In the genomic region with DNA sequence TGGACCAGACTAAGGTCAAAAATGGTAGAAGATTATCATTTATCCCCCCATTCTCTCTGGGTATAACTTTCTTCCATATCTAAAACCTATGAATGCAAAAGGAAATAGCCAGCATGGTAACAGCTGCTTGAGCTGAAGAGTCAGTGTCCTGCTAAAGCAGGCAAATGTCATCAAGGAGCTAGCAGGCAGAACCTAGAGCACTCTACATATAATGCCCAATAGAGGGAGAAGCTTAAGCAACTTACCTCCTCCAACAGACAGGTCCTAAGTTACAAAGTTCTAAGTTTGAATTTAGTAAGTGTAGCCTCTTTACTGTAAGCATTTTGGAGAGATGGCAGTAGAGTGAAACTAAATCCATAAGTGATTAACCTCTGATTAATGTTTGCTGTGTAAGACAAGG, we compare ENCODE assay signal across 21 cellular contexts. TPM values are rescaled to one million over a fixed set of nuclear protein-coding genes. Genes with fewer than 3 reads are reported as not detected.
DNase-seq lines count a peak whose midpoint lies in the region; ATAC-seq and TF ChIP-seq lines count a peak whose summit lies in the region.
"Had no signal": no experiment of that assay in that cellular context is flagged by ENCODE, and none has a peak within 500 bp of the region (broad histone marks: within the 10 kb centered on the region; RNA-seq: fewer than 3 reads in every experiment).

No MANE protein-coding gene starts in this region.

- H3K36me3 Mint-ChIP-seq in activated CD4-positive, alpha-beta memory T cell treated with anti-CD3 and anti-CD28 coated beads for 36 hours = peaks cover 4% of the 10 kb centered on the region
- H3K36me3 Mint-ChIP-seq in activated CD4-positive, alpha-beta memory T cell treated with anti-CD3 and anti-CD28 coated beads, Interleukin-2, amount 10 ng/mL, durations not matched to agents 7 days and 5 days (ENCODE audit: low read depth) = peaks cover 23% of the 10 kb centered on the region
- peaks cover 10% of the 10 kb centered on the region for H3K36me3 Mint-ChIP-seq in activated T-helper 1 cell treated with anti-CD3 and anti-CD28 coated beads, Interleukin-12 subunit alpha, Interleukin-12 subunit beta, Interleukin-2, Interleukin-4 antibody, amounts not matched to agents 30 ng/mL and 10 ng/mL and 1 ng/mL, durations not matched to agents 14 hours and 24 hours and 36 hours (ENCODE audit: low read depth)

- no peak for TF ChIP-seq CTCF in Loucy (conservative IDR thresholded peaks at IDR 0.05; ENCODE audit: low read length)
- TF ChIP-seq CTCF in psoas muscle (IDR thresholded peaks at IDR 0.05) = no peak

- H4K20me1 ChIP-seq in Loucy (ENCODE audit: insufficient read depth, low read length, poor library complexity, severe bottlenecking) = peaks cover 80% of the 10 kb centered on the region

- H3K36me3 ChIP-seq in Loucy (ENCODE audit: insufficient read depth, low read length) = no peaks in the 10 kb centered on the region
- H3K36me3 ChIP-seq in psoas muscle (ENCODE audit: insufficient read depth in 1 of 2, low read depth in 1 of 2) = no peaks in the 10 kb centered on the region
- H3K36me3 ChIP-seq: heart left ventricle had no signal

- H3K27ac ChIP-seq in psoas muscle = peak overlapping the region; percentile 99
- H3K27ac ChIP-seq: BLaER1, lower lobe of right lung had no signal

- CTCF ChIA-PET in activated CD4-positive, alpha-beta memory T cell treated with anti-CD3 and anti-CD28 coated beads for 36 hours (lab: Charles Lee) = no interaction called here
- CTCF ChIA-PET in activated CD4-positive, alpha-beta memory T cell treated with anti-CD3 and anti-CD28 coated beads, Interleukin-2, amount 10 ng/mL, durations not matched to agents 7 days and 5 days (lab: Charles Lee) = no interaction called here

- H3F3A ChIP-seq in Loucy (ENCODE audit: low read depth) = no peaks in the 10 kb centered on the region

- peak; percentile 68 for ATAC-seq in left lobe of liver
- peak; percentile 34 to 58 (median 40) for ATAC-seq in psoas muscle
- no peak for ATAC-seq in stimulated activated naive CD8-positive, alpha-beta T cell treated with anti-CD3 and anti-CD28 coated beads, Interleukin-15, amount 100 ng/mL, for 72 hours
- no peak for ATAC-seq in GM21825 (IDR thresholded peaks at IDR 0.05; ENCODE audit: unreplicated experiment)
- ATAC-seq: activated CD8-positive, alpha-beta memory T cell treated with anti-CD3 and anti-CD28 coated beads, Interleukin-2, amount 10 ng/mL, durations not matched to agents 7 days and 5 days; lower lobe of right lung had no signal

- H3K4me2 ChIP-seq in Loucy (ENCODE audit: low read depth, low read length, poor library complexity, severe bottlenecking) = peak overlapping the region; percentile 91
- H3K4me2 ChIP-seq: BLaER1 had no signal

- no peak for DNase-seq in activated CD4-positive, alpha-beta memory T cell treated with anti-CD3 and anti-CD28 coated beads for 36 hours
- DNase-seq in activated CD4-positive, alpha-beta memory T cell treated with anti-CD3 and anti-CD28 coated beads, Interleukin-2, amount 10 ng/mL, durations not matched to agents 7 days and 5 days = no peak
- DNase-seq in left lobe of liver (ENCODE audit: low spot score) (no peak), psoas muscle (no peak)
- no peak for DNase-seq in stimulated activated naive CD8-positive, alpha-beta T cell treated with anti-CD3 and anti-CD28 coated beads, Interleukin-15, amount 100 ng/mL, for 72 hours
- DNase-seq in activated T-helper 1 cell treated with anti-CD3 and anti-CD28 coated beads, Interleukin-12 subunit alpha, Interleukin-12 subunit beta, Interleukin-2, Interleukin-4 antibody, amounts not matched to agents 30 ng/mL and 10 ng/mL and 1 ng/mL, durations not matched to agents 14 hours and 24 hours and 36 hours (ENCODE audit: low spot score) = no peak
- DNase-seq: activated CD8-positive, alpha-beta memory T cell treated with anti-CD3 and anti-CD28 coated beads, Interleukin-2, amount 10 ng/mL, durations not matched to agents 7 days and 5 days; activated effector memory CD4-positive, alpha-beta T cell treated with anti-CD3 and anti-CD28 coated beads, Interleukin-2, amount 50 U/mL, for 16 hours; central memory CD4-positive, alpha-beta T cell; effector CD4-positive, alpha-beta T cell; heart left ventricle; lower lobe of right lung; NCI-H1930; NCI-H226; NK-92 treated with Interleukin-12 subunit alpha and Interleukin-12 subunit beta, amount 100 ng/mL, for 24 hours; posterior cingulate gyrus; RPMI8226; T1000 had no signal

- no peak overlapping the region for H2AFZ ChIP-seq in Loucy (ENCODE audit: low read length)

- H3K4me3 ChIP-seq in Loucy (ENCODE audit: low read length, poor library complexity, severe bottlenecking) = peak overlapping the region; percentile 35
- H3K4me3 ChIP-seq in psoas muscle = no peak overlapping the region
- H3K4me3 ChIP-seq: BLaER1, heart left ventricle, lower lobe of right lung had no signal

- H3K27ac Mint-ChIP-seq in activated CD4-positive, alpha-beta memory T cell treated with anti-CD3 and anti-CD28 coated beads for 36 hours = peak overlapping the region; percentile 13
- H3K27ac Mint-ChIP-seq in activated CD4-positive, alpha-beta memory T cell treated with anti-CD3 and anti-CD28 coated beads, Interleukin-2, amount 10 ng/mL, durations not matched to agents 7 days and 5 days = no peak overlapping the region
- no peak overlapping the region for H3K27ac Mint-ChIP-seq in stimulated activated naive CD8-positive, alpha-beta T cell treated with anti-CD3 and anti-CD28 coated beads, Interleukin-15, amount 100 ng/mL, for 72 hours
- no peak overlapping the region for H3K27ac Mint-ChIP-seq in activated T-helper 1 cell treated with anti-CD3 and anti-CD28 coated beads, Interleukin-12 subunit alpha, Interleukin-12 subunit beta, Interleukin-2, Interleukin-4 antibody, amounts not matched to agents 30 ng/mL and 10 ng/mL and 1 ng/mL, durations not matched to agents 14 hours and 24 hours and 36 hours
- H3K27ac Mint-ChIP-seq: activated CD8-positive, alpha-beta memory T cell treated with anti-CD3 and anti-CD28 coated beads, Interleukin-2, amount 10 ng/mL, durations not matched to agents 7 days and 5 days had no signal

- H3K9me3 ChIP-seq in Loucy (ENCODE audit: insufficient read depth, low read depth, low read length) (no peaks in the 10 kb centered on the region), psoas muscle (no peaks in the 10 kb centered on the region)
- H3K9me3 ChIP-seq: heart left ventricle, lower lobe of right lung had no signal

- H3K27me3 ChIP-seq in Loucy (ENCODE audit: insufficient read depth, low read length, poor library complexity, severe bottlenecking) (no peaks in the 10 kb centered on the region), psoas muscle (ENCODE audit: insufficient read depth in 3 of 3, low read length in 2 of 3) (no peaks in the 10 kb centered on the region)
- H3K27me3 ChIP-seq: BLaER1, heart left ventricle had no signal

- H3K4me1 Mint-ChIP-seq in activated CD4-positive, alpha-beta memory T cell treated with anti-CD3 and anti-CD28 coated beads for 36 hours (ENCODE audit: low read depth) = peaks cover 58% of the 10 kb centered on the region
- peaks cover 32% of the 10 kb centered on the region for H3K4me1 Mint-ChIP-seq in activated CD4-positive, alpha-beta memory T cell treated with anti-CD3 and anti-CD28 coated beads, Interleukin-2, amount 10 ng/mL, durations not matched to agents 7 days and 5 days
- peaks cover 64% of the 10 kb centered on the region for H3K4me1 Mint-ChIP-seq in stimulated activated naive CD8-positive, alpha-beta T cell treated with anti-CD3 and anti-CD28 coated beads, Interleukin-15, amount 100 ng/mL, for 72 hours
- H3K4me1 Mint-ChIP-seq in activated T-helper 1 cell treated with anti-CD3 and anti-CD28 coated beads, Interleukin-12 subunit alpha, Interleukin-12 subunit beta, Interleukin-2, Interleukin-4 antibody, amounts not matched to agents 30 ng/mL and 10 ng/mL and 1 ng/mL, durations not matched to agents 14 hours and 24 hours and 36 hours (ENCODE audit: low read depth) = peaks cover 41% of the 10 kb centered on the region

- no peaks in the 10 kb centered on the region for H3K9me3 Mint-ChIP-seq in activated CD4-positive, alpha-beta memory T cell treated with anti-CD3 and anti-CD28 coated beads for 36 hours
- H3K9me3 Mint-ChIP-seq in activated CD4-positive, alpha-beta memory T cell treated with anti-CD3 and anti-CD28 coated beads, Interleukin-2, amount 10 ng/mL, durations not matched to agents 7 days and 5 days = no peaks in the 10 kb centered on the region
- no peaks in the 10 kb centered on the region for H3K9me3 Mint-ChIP-seq in stimulated activated naive CD8-positive, alpha-beta T cell treated with anti-CD3 and anti-CD28 coated beads, Interleukin-15, amount 100 ng/mL, for 72 hours
- no peaks in the 10 kb centered on the region for H3K9me3 Mint-ChIP-seq in activated T-helper 1 cell treated with anti-CD3 and anti-CD28 coated beads, Interleukin-12 subunit alpha, Interleukin-12 subunit beta, Interleukin-2, Interleukin-4 antibody, amounts not matched to agents 30 ng/mL and 10 ng/mL and 1 ng/mL, durations not matched to agents 14 hours and 24 hours and 36 hours

- peaks cover 97% of the 10 kb centered on the region for H3K79me2 ChIP-seq in Loucy (ENCODE audit: insufficient read depth, low read length)

- POLR2A ChIA-PET in activated CD4-positive, alpha-beta memory T cell treated with anti-CD3 and anti-CD28 coated beads for 36 hours (lab: Charles Lee) = no interaction called here
- POLR2A ChIA-PET in activated CD4-positive, alpha-beta memory T cell treated with anti-CD3 and anti-CD28 coated beads, Interleukin-2, amount 10 ng/mL, durations not matched to agents 7 days and 5 days (lab: Charles Lee) = no interaction called here

- intact Hi-C loops in activated CD4-positive, alpha-beta memory T cell treated with anti-CD3 and anti-CD28 coated beads for 36 hours (cut with micrococcal nuclease) = no loop called here
- intact Hi-C loops in psoas muscle (cut with DNase I) = no loop called here
- intact Hi-C loops in activated T-helper 1 cell treated with anti-CD3 and anti-CD28 coated beads, Interleukin-12 subunit alpha, Interleukin-12 subunit beta, Interleukin-2, Interleukin-4 antibody, amounts not matched to agents 30 ng/mL and 10 ng/mL and 1 ng/mL, durations not matched to agents 14 hours and 24 hours and 36 hours (cut with micrococcal nuclease) = no loop called here

- H3K4me3 Mint-ChIP-seq in activated CD4-positive, alpha-beta memory T cell treated with anti-CD3 and anti-CD28 coated beads for 36 hours = no peak overlapping the region
- H3K4me3 Mint-ChIP-seq in activated CD4-positive, alpha-beta memory T cell treated with anti-CD3 and anti-CD28 coated beads, Interleukin-2, amount 10 ng/mL, durations not matched to agents 7 days and 5 days = no peak overlapping the region
- peak overlapping the region in 1 of 2 donors; percentile 7 for H3K4me3 Mint-ChIP-seq in stimulated activated naive CD8-positive, alpha-beta T cell treated with anti-CD3 and anti-CD28 coated beads, Interleukin-15, amount 100 ng/mL, for 72 hours
- no peak overlapping the region for H3K4me3 Mint-ChIP-seq in activated T-helper 1 cell treated with anti-CD3 and anti-CD28 coated beads, Interleukin-12 subunit alpha, Interleukin-12 subunit beta, Interleukin-2, Interleukin-4 antibody, amounts not matched to agents 30 ng/mL and 10 ng/mL and 1 ng/mL, durations not matched to agents 14 hours and 24 hours and 36 hours
- H3K4me3 Mint-ChIP-seq: activated CD8-positive, alpha-beta memory T cell treated with anti-CD3 and anti-CD28 coated beads, Interleukin-2, amount 10 ng/mL, durations not matched to agents 7 days and 5 days had no signal

- no peaks in the 10 kb centered on the region for H3K9me2 ChIP-seq in Loucy (replicated peaks; ENCODE audit: low read depth, low read length)

- peaks cover 39% of the 10 kb centered on the region for H3K4me1 ChIP-seq in Loucy (ENCODE audit: insufficient read depth, low read length, poor library complexity, severe bottlenecking)
- peaks cover 72% of the 10 kb centered on the region for H3K4me1 ChIP-seq in psoas muscle

- H3K9ac ChIP-seq in Loucy (ENCODE audit: low read depth, low read length, poor library complexity, severe bottlenecking) = peak overlapping the region; percentile 8
- H3K9ac ChIP-seq: BLaER1 had no signal

- H3K27me3 Mint-ChIP-seq in activated CD4-positive, alpha-beta memory T cell treated with anti-CD3 and anti-CD28 coated beads for 36 hours = no peaks in the 10 kb centered on the region
- H3K27me3 Mint-ChIP-seq in activated CD4-positive, alpha-beta memory T cell treated with anti-CD3 and anti-CD28 coated beads, Interleukin-2, amount 10 ng/mL, durations not matched to agents 7 days and 5 days = no peaks in the 10 kb centered on the region
- H3K27me3 Mint-ChIP-seq in stimulated activated naive CD8-positive, alpha-beta T cell treated with anti-CD3 and anti-CD28 coated beads, Interleukin-15, amount 100 ng/mL, for 72 hours = no peaks in the 10 kb centered on the region
- H3K27me3 Mint-ChIP-seq in activated T-helper 1 cell treated with anti-CD3 and anti-CD28 coated beads, Interleukin-12 subunit alpha, Interleukin-12 subunit beta, Interleukin-2, Interleukin-4 antibody, amounts not matched to agents 30 ng/mL and 10 ng/mL and 1 ng/mL, durations not matched to agents 14 hours and 24 hours and 36 hours (ENCODE audit: insufficient read depth) = no peaks in the 10 kb centered on the region
- H3K27me3 Mint-ChIP-seq: activated CD8-positive, alpha-beta memory T cell treated with anti-CD3 and anti-CD28 coated beads, Interleukin-2, amount 10 ng/mL, durations not matched to agents 7 days and 5 days had no signal

RNA-seq across cellular contexts. Expression of gene RAF1, which starts 7.7 kb away (rescaled TPM):
- total RNA-seq in activated CD4-positive, alpha-beta memory T cell treated with anti-CD3 and anti-CD28 coated beads for 36 hours = 10 to 100 TPM; 64.6 to 66.9 TPM
- total RNA-seq in activated CD4-positive, alpha-beta memory T cell treated with anti-CD3 and anti-CD28 coated beads, Interleukin-2, amount 10 ng/mL, durations not matched to agents 7 days and 5 days = 10 to 100 TPM; 83.2 to 86.0 TPM
- 54.6 TPM for total RNA-seq in left lobe of liver
- total RNA-seq in psoas muscle = 100 to 1,000 TPM; 109 to 221 (median 160) TPM
- polyA plus RNA-seq in psoas muscle = 100 to 1,000 TPM in 2 of 3 donors, 10 to 100 TPM in 1; 87.2 to 391 (median 132) TPM
- 91.0 and 91.6 TPM in 2 replicates for total RNA-seq in activated T-helper 1 cell treated with anti-CD3 and anti-CD28 coated beads, Interleukin-12 subunit alpha, Interleukin-12 subunit beta, Interleukin-2, Interleukin-4 antibody, amounts not matched to agents 30 ng/mL and 10 ng/mL and 1 ng/mL, durations not matched to agents 14 hours and 24 hours and 36 hours

Comparison
In these comparisons a context has a peak if more than half of its experiments do, and no peak if none do; other contexts are left out.
1. ATAC-seq: peak in left lobe of liver (single experiment) and psoas muscle (4 of 4); none in stimulated activated naive CD8-positive, alpha-beta T cell treated with anti-CD3 and anti-CD28 coated beads, Interleukin-15, amount 100 ng/mL, for 72 hours (single experiment) and GM21825 (single experiment).